Comparison of ENCODE assay signal across 30 cellular contexts in genomic region chr1:49319426-49319963, GRCh38.
"Had no signal": no experiment of that assay in that cellular context is flagged by ENCODE, and none has a peak within 500 bp of the region (broad histone marks: within the 10 kb centered on the region; RNA-seq: fewer than 3 reads in every experiment).

No MANE protein-coding gene starts in this region.

- DNase-seq: activated CD4-positive, alpha-beta memory T cell treated with anti-CD3 and anti-CD28 coated beads, Interleukin-2, amount 10 ng/mL, durations not matched to agents 7 days and 5 days; activated CD4-positive, alpha-beta T cell treated with anti-CD3 and anti-CD28 coated beads for 1 hour; activated CD4-positive, alpha-beta T cell treated with anti-CD3 and anti-CD28 coated beads for 4 hours; activated CD4-positive, alpha-beta T cell treated with anti-CD3 and anti-CD28 coated beads, Interleukin-2, amount 10 ng/mL, durations not matched to agents 7 days and 5 days; activated CD4-positive, alpha-beta T cell treated with anti-CD3 and anti-CD28 coated beads, Interleukin-2, amount 50 U/mL, for 4 hours; activated CD8-positive, alpha-beta memory T cell treated with anti-CD3 and anti-CD28 coated beads, Interleukin-2, amount 50 U/mL, for 48 hours; activated gamma-delta T cell; activated naive CD4-positive, alpha-beta T cell; activated naive CD4-positive, alpha-beta T cell treated with anti-CD3 and anti-CD28 coated beads, Interleukin-2, amount 10 ng/mL, durations not matched to agents 7 days and 5 days; activated naive CD8-positive, alpha-beta T cell treated with anti-CD3 and anti-CD28 coated beads, Interleukin-2, amount 10 ng/mL, durations not matched to agents 7 days and 5 days; activated T-cell treated with anti-CD3 and anti-CD28 coated beads for 4 hours; activated T-cell treated with anti-CD3 and anti-CD28 coated beads, Interleukin-2, amount 50 U/mL, for 24 hours; activated T-cell treated with anti-CD3 and anti-CD28 coated beads, Interleukin-2, amount 50 U/mL, for 72 hours; central memory CD4-positive, alpha-beta T cell; cerebellar nuclear complex; colonic mucosa; effector CD8-positive, alpha-beta T cell; esophagus squamous epithelium; foreskin melanocyte; heart right ventricle; T-helper 2 cell had no signal

- H3K36me3 ChIP-seq: ascending aorta, breast epithelium, cardiac muscle cell, colonic mucosa, esophagus squamous epithelium, gastroesophageal sphincter, heart right ventricle had no signal

- H3K27me3 ChIP-seq: ascending aorta, breast epithelium, cardiac muscle cell, colonic mucosa, esophagus squamous epithelium, gastroesophageal sphincter, heart right ventricle had no signal

- H3K9me3 ChIP-seq: ascending aorta, colonic mucosa, gastroesophageal sphincter had no signal

- ATAC-seq: activated naive CD4-positive, alpha-beta T cell treated with anti-CD3 and anti-CD28 coated beads, Interleukin-2, amount 50 U/mL, for 72 hours; activated T-cell treated with anti-CD3 and anti-CD28 coated beads, Interleukin-2, amount 50 U/mL, for 72 hours; gastroesophageal sphincter; heart right ventricle; WTC11 had no signal

- H3K4me1 ChIP-seq: ascending aorta, breast epithelium, colonic mucosa, esophagus squamous epithelium, gastroesophageal sphincter, heart right ventricle had no signal

- H3K27ac ChIP-seq: ascending aorta, breast epithelium, cardiac muscle cell, colonic mucosa, esophagus squamous epithelium, gastroesophageal sphincter, heart right ventricle, VCaP had no signal

- FAIRE-seq: endometrium, endothelial cell of umbilical vein had no signal

- H3K4me3 ChIP-seq: ascending aorta, breast epithelium, cardiac muscle cell, colonic mucosa, esophagus squamous epithelium, gastroesophageal sphincter, heart right ventricle had no signal
